Comparison of ENCODE assay signal across 9 cellular contexts in the genomic region with DNA sequence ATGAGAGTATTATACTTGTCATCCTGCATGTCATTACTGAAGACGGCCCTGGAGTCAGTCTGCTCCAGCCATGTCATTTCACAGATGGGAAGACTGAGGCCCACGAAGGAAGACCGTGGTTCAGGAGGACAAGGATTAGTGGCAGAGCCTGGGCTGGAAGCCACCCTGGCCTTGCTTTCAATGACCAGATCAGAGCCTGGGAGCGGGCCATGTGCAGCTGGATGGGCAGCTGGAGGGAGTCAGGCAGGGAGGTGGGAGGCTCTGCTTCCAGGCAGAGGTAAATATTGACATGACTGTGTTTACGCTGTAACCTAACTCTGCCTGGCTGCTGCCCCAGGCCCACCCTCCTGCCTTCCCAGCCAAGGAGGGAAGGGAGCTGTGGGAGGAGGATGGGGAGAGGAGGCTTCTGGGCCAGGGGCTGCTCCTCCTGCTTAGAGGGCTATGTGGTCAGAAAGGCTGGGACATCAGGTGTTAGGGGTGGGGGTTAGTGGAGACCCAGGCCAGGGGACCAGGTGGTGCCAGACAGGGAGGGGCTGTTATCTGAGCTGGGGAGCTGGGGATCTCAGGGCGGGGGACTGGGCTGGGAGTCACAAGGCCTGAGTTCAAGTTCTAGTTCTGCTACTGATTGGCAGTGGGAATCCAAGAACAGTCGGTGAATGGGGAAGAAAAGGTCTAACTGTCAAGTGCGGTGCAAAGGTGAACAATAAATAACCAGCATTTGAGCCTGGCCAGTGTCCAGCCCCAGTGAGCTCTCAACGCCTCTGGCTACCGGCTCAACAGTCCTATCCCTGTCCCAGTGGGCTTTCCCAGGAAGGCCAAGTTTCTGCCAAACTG. TPM values are rescaled to one million over a fixed set of nuclear protein-coding genes. Genes with fewer than 3 reads are reported as not detected.
DNase-seq lines count a peak whose midpoint lies in the region; ATAC-seq and TF ChIP-seq lines count a peak whose summit lies in the region.
"Had no signal": no experiment of that assay in that cellular context is flagged by ENCODE, and none has a peak within 500 bp of the region (broad histone marks: within the 10 kb centered on the region; RNA-seq: fewer than 3 reads in every experiment).

No MANE protein-coding gene starts in this region.

- TF ChIP-seq CTCF in VCaP (conservative IDR thresholded peaks at IDR 0.05) (no peak), tibial nerve (IDR thresholded peaks at IDR 0.05) (no peak)

- no peak overlapping the region for H3K4me3 ChIP-seq in tibial nerve

- peak; percentile 52 for ATAC-seq in left colon
- ATAC-seq in HG03442 (IDR thresholded peaks at IDR 0.05; ENCODE audit: unreplicated experiment): no peak

- peaks cover 0 to 100% (median 89%) of the 10 kb centered on the region in 4 donors for H3K4me1 ChIP-seq in tibial nerve

- no peaks in the 10 kb centered on the region for H3K27me3 ChIP-seq in tibial nerve

- no peak for TF ChIP-seq EP300 in tibial nerve (IDR thresholded peaks at IDR 0.05)

- peaks cover 83% of the 10 kb centered on the region for H3K36me3 Mint-ChIP-seq in activated T-cell treated with anti-CD3 and anti-CD28 coated beads, Interleukin-2, amount 50 U/mL, for 24 hours (ENCODE audit: low read depth)

- no peaks in the 10 kb centered on the region for H3K27me3 Mint-ChIP-seq in activated T-cell treated with anti-CD3 and anti-CD28 coated beads, Interleukin-2, amount 50 U/mL, for 24 hours

- DNase-seq in activated T-cell treated with anti-CD3 and anti-CD28 coated beads, Interleukin-2, amount 50 U/mL, for 24 hours: no peak
- DNase-seq in activated T-cell treated with anti-CD3 and anti-CD28 coated beads for 4 hours (no peak), left colon (peak; percentile 73 to 82), tibial nerve (ENCODE audit: low spot score in 2 of 2) (peak; percentile 72 to 76), AML-193 (lab: John Stamatoyannopoulos, UW) (no peak)
- DNase-seq in activated CD4-positive, alpha-beta T cell treated with anti-CD3 and anti-CD28 coated beads, Interleukin-2, amount 50 U/mL, for 48 hours: no peak
- DNase-seq: DND-41 had no signal

- H3K27ac Mint-ChIP-seq in activated T-cell treated with anti-CD3 and anti-CD28 coated beads, Interleukin-2, amount 50 U/mL, for 24 hours: peak overlapping the region; percentile 80

- no peak overlapping the region for H3K4me3 Mint-ChIP-seq in activated T-cell treated with anti-CD3 and anti-CD28 coated beads, Interleukin-2, amount 50 U/mL, for 24 hours

- intact Hi-C loops in left colon (cut with DNase I, micrococcal nuclease): no loop called here

- TF ChIP-seq POLR2A in tibial nerve (IDR thresholded peaks at IDR 0.05): no peak

- WGBS in tibial nerve, 2 donors: 30 to 46% methylated on average over 10 of the region's 10 CpGs

- H3K27ac ChIP-seq in VCaP: peak overlapping the region; percentile 97
- peak overlapping the region; percentile 68 to 96 (median 92) for H3K27ac ChIP-seq in tibial nerve

- H3K36me3 ChIP-seq in tibial nerve: no peaks in the 10 kb centered on the region

- H3K9me3 ChIP-seq in tibial nerve: no peaks in the 10 kb centered on the region

- peaks cover 97% of the 10 kb centered on the region for H3K4me1 Mint-ChIP-seq in activated T-cell treated with anti-CD3 and anti-CD28 coated beads, Interleukin-2, amount 50 U/mL, for 24 hours (ENCODE audit: low read depth)

- no peaks in the 10 kb centered on the region for H3K9me3 Mint-ChIP-seq in activated T-cell treated with anti-CD3 and anti-CD28 coated beads, Interleukin-2, amount 50 U/mL, for 24 hours

RNA-seq across cellular contexts. Expression of gene ECE1, which starts 48.5 kb away (rescaled TPM):
- total RNA-seq in left colon (100 to 1,000 TPM; 110 to 165 TPM), tibial nerve (100 to 1,000 TPM in 2 of 4 donors, 10 to 100 TPM in 2; 84.1 to 128 (median 110) TPM)

Comparison
In these comparisons a context has a peak if more than half of its experiments do, and no peak if none do; other contexts are left out.
1. DNase-seq: peak in left colon (2 of 2) and tibial nerve (2 of 2); none in activated T-cell treated with anti-CD3 and anti-CD28 coated beads, Interleukin-2, amount 50 U/mL, for 24 hours (single experiment), activated T-cell treated with anti-CD3 and anti-CD28 coated beads for 4 hours (single experiment), AML-193 (0 of 2) and activated CD4-positive, alpha-beta T cell treated with anti-CD3 and anti-CD28 coated beads, Interleukin-2, amount 50 U/mL, for 48 hours (0 of 2).